ENCODE assay signal across 9 cellular contexts in genomic region chr2:72916743-72917137, GRCh38. TPM values are rescaled to one million over a fixed set of nuclear protein-coding genes. Genes with fewer than 3 reads are reported as not detected.
DNase-seq lines count a peak whose midpoint lies in the region; ATAC-seq and TF ChIP-seq lines count a peak whose summit lies in the region.
"Had no signal": no experiment of that assay in that cellular context is flagged by ENCODE, and none has a peak within 500 bp of the region (broad histone marks: within the 10 kb centered on the region; RNA-seq: fewer than 3 reads in every experiment).

No MANE protein-coding gene starts in this region.

- no peak for DNase-seq in central memory CD8-positive, alpha-beta T cell (ENCODE audit: low spot score in 2 of 2)
- peak; percentile 29 for DNase-seq in nephron progenitor cell
- DNase-seq in posterior vena cava (ENCODE audit: low spot score) = no peak
- DNase-seq in stimulated activated CD4-positive, alpha-beta T cell treated with anti-CD3 and anti-CD28 coated beads, Interleukin-1b, Interleukin-23, amount 100 ng/mL, for 48 hours = no peak
- no peak for DNase-seq in DMS153 (lab: John Stamatoyannopoulos, UW)
- no peak for DNase-seq in stimulated activated CD4-positive, alpha-beta T cell treated with anti-CD3 and anti-CD28 coated beads, Interleukin-15, amount 100 ng/mL, for 24 hours

- TF ChIP-seq CTCF in GM12875 (IDR thresholded peaks at IDR 0.05; ENCODE audit: borderline replicate concordance, insufficient read depth, low read depth, low read length) (no peak), nephron progenitor cell (IDR thresholded peaks at IDR 0.05) (no peak)

- peaks cover 87% of the 10 kb centered on the region for H3K27me3 Mint-ChIP-seq in central memory CD8-positive, alpha-beta T cell
- peaks cover 56% of the 10 kb centered on the region for H3K27me3 Mint-ChIP-seq in nephron progenitor cell (ENCODE audit: low read depth, poor library complexity)

- peak overlapping the region; percentile 58 for H3K27ac Mint-ChIP-seq in central memory CD8-positive, alpha-beta T cell (ENCODE audit: low read depth)
- no peak overlapping the region for H3K27ac Mint-ChIP-seq in nephron progenitor cell

- peaks cover 38% of the 10 kb centered on the region for H3K4me1 Mint-ChIP-seq in central memory CD8-positive, alpha-beta T cell
- H3K4me1 Mint-ChIP-seq in nephron progenitor cell = peaks cover 17% of the 10 kb centered on the region

- H3K4me3 ChIP-seq in GM12875 (ENCODE audit: low read depth, low read length) = peak overlapping the region; percentile 30

- intact Hi-C loops in posterior vena cava (cut with DNase I) = no loop called here

- H3K36me3 Mint-ChIP-seq in central memory CD8-positive, alpha-beta T cell (ENCODE audit: insufficient read depth) = peaks cover 5% of the 10 kb centered on the region
- H3K36me3 Mint-ChIP-seq in nephron progenitor cell (ENCODE audit: low read depth) = no peaks in the 10 kb centered on the region

- peak overlapping the region; percentile 77 for H3K4me3 Mint-ChIP-seq in central memory CD8-positive, alpha-beta T cell
- H3K4me3 Mint-ChIP-seq in nephron progenitor cell = peak overlapping the region; percentile 67

- ATAC-seq in HG03045 (IDR thresholded peaks at IDR 0.05; ENCODE audit: unreplicated experiment) = peak; percentile 0
- ATAC-seq in central memory CD8-positive, alpha-beta T cell (replicated peaks; ENCODE audit: extremely low read depth, poor library complexity, severe bottlenecking) = no peak

- no peaks in the 10 kb centered on the region for H3K9me3 Mint-ChIP-seq in central memory CD8-positive, alpha-beta T cell
- peaks cover 4% of the 10 kb centered on the region for H3K9me3 Mint-ChIP-seq in nephron progenitor cell

RNA-seq across cellular contexts. Expression of gene EMX1, which starts 0.6 kb away (rescaled TPM):
- total RNA-seq in posterior vena cava = not detected
- total RNA-seq: fibroblast of villous mesenchyme had no signal

RNA-seq across cellular contexts. Expression of gene SPR, which starts 29.5 kb away (rescaled TPM):
- 10 to 100 TPM; 14.3 to 15.7 TPM for total RNA-seq in posterior vena cava
